ENCODE assay signal across 8 cellular contexts in the genomic region with DNA sequence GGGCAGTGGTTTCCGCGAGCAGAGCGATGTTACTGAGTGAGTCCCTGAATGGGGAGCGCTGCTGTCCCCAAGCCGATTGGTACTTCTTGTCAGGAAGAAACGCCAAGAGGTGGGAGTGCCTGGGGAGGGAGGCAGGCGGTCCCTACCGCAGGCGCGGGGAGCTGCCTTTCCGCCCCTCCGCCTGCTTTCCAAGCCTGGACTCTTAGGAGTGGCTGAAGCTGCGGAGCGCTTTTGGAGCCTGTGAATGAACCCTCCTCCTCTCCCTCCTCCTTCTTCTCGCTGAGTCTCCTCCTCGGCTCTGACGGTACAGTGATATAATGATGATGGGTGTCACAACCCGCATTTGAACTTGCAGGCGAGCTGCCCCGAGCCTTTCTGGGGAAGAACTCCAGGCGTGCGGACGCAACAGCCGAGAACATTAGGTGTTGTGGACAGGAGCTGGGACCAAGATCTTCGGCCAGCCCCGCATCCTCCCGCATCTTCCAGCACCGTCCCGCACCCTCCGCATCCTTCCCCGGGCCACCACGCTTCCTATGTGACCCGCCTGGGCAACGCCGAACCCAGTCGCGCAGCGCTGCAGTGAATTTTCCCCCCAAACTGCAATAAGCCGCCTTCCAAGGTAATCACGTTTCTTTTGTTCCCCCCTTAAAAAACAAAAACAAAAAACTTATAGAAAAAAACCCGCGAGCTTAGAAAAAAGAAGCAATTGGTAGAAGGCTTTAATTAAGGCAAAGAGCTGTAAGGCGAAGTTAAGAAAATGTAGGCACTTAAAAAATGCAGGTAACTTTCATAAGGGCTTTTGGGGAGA. TPM values are rescaled to one million over a fixed set of nuclear protein-coding genes. Genes with fewer than 3 reads are reported as not detected.
DNase-seq lines count a peak whose midpoint lies in the region; ATAC-seq and TF ChIP-seq lines count a peak whose summit lies in the region.

A gene (plus strand): TSS at position 340 of the 808 bp plus-strand sequence. CDS start 11,775 bp downstream, outside the sequence.

- H3K36me3 ChIP-seq in HCT116 (ENCODE audit: control insufficient read depth in 1 of 2, insufficient read depth in 2 of 2, low read length in 2 of 2) = no peaks in the 10 kb centered on the region
- no peaks in the 10 kb centered on the region for H3K36me3 ChIP-seq in WERI-Rb-1
- no peaks in the 10 kb centered on the region for H3K36me3 ChIP-seq in aorta (ENCODE audit: control insufficient read depth in 1 of 2, insufficient read depth in 2 of 2, low read length in 1 of 2)

- H3K4me3 ChIP-seq in HCT116 (replicated peaks in 1 of 2; ENCODE audit: low read depth in 1 of 2, low read length in 2 of 2) = peak within 1 kb of the TSS; percentile 55 to 62
- peak within 1 kb of the TSS; percentile 64 for H3K4me3 ChIP-seq in WERI-Rb-1 (ENCODE audit: low read depth, low read length)
- peak within 1 kb of the TSS; percentile 67 to 87 for H3K4me3 ChIP-seq in aorta (ENCODE audit: low read length in 2 of 2)

- H3K9ac ChIP-seq in HCT116 (ENCODE audit: low read length) = peak within 1 kb of the TSS; percentile 61

- peak; percentile 36 for TF ChIP-seq POLR2A in HCT116 (IDR thresholded peaks at IDR 0.05; ENCODE audit: borderline replicate concordance, extremely low read depth, insufficient read depth, insufficient read length)

- H3K27me3 ChIP-seq in HCT116 (ENCODE audit: insufficient read depth, low read length) = no peaks in the 10 kb centered on the region
- peaks cover 13% of the 10 kb centered on the region for H3K27me3 ChIP-seq in WERI-Rb-1 (ENCODE audit: insufficient read depth, low read depth, severe bottlenecking)
- H3K27me3 ChIP-seq in aorta (ENCODE audit: control insufficient read depth in 1 of 2, insufficient read depth in 2 of 2, low read length in 1 of 2) = no peaks in the 10 kb centered on the region

- H3K4me2 ChIP-seq in HCT116 (ENCODE audit: low read length) = peak within 1 kb of the TSS; percentile 80

- CTCF ChIA-PET in HCT116 (lab: Charles Lee) = interaction anchor here (0.6 kb wide), 1 partner anchor 15 kb away, joined by 4 read pairs; no protein-coding TSS in a partner anchor

- intact Hi-C loops in HCT116 (cut with micrococcal nuclease) = loop anchor here (2.0 to 5.0 kb wide), 3 partner anchors 91 to 1119 kb away; a partner anchor contains a TSS
- intact Hi-C loops in aorta (cut with DNase I) = loop anchor here (5.0 to 10.0 kb wide), 8 partner anchors 39 to 1159 kb away; no protein-coding TSS in a partner anchor

- no peak for TF ChIP-seq RAD21 in HCT116 (IDR thresholded peaks at IDR 0.05; ENCODE audit: low read depth)

- H3K27ac ChIP-seq in HCT116 (ENCODE audit: low read depth, low read length) (peak within 1 kb of the TSS; percentile 40; the same call in 1 of the 2 replicates), WERI-Rb-1 (no peak within 1 kb of the TSS), aorta (ENCODE audit: low read depth in 1 of 2, low read length in 2 of 2) (peak within 1 kb of the TSS; percentile 64 to 69)

- BruUV-seq in HCT116 (replicated peaks; lab: Mats Ljungman, UMichigan) = TSS peak; percentile 78

- no peaks in the 10 kb centered on the region for H3K9me2 ChIP-seq in HCT116 (ENCODE audit: insufficient read depth)

- DNase-seq in AG08396 (ENCODE audit: low spot score) = peak; percentile 72
- DNase-seq in HCT116 (ENCODE audit: low read depth, low spot score) = peak; percentile 53
- peak; percentile 34 for DNase-seq in WERI-Rb-1
- DNase-seq in fibroblast of peridontal ligament (ENCODE audit: extremely low read depth) = peak; percentile 93
- DNase-seq in myocyte (ENCODE audit: low read depth) = peak; percentile 77
- DNase-seq in aorta = peak; percentile 87 to 90
- DNase-seq in stimulated activated CD4-positive, alpha-beta T cell treated with anti-CD3 and anti-CD28 coated beads, Interleukin-1b, Interleukin-23, amount 100 ng/mL, for 48 hours = no peak

- TF ChIP-seq CTCF in HCT116 (IDR thresholded peaks at IDR 0.05 in 2 of 3, conservative IDR thresholded peaks at IDR 0.05 in 1 of 3; ENCODE audit: borderline replicate concordance in 1 of 3, insufficient read depth in 1 of 3, low read depth in 2 of 3, low read length in 2 of 3) (no peak), WERI-Rb-1 (IDR thresholded peaks at IDR 0.05; ENCODE audit: low read depth, low read length) (no peak)

- RAD21 ChIA-PET in HCT116 (lab: Charles Lee; ENCODE audit: low non-redundant PET in 1 of 2, low total read pairs in 2 of 2, uncharacterized antibody in 2 of 2, unreplicated experiment in 2 of 2) = interaction anchor here in 1 of 2 experiments (0.7 kb wide), 1 partner anchor 710 kb away, joined by 7 read pairs; no protein-coding TSS in a partner anchor

- no peak within 1 kb of the TSS for H2AFZ ChIP-seq in HCT116 (ENCODE audit: low read depth, low read length, poor library complexity, severe bottlenecking)

- H4K20me1 ChIP-seq in HCT116 (ENCODE audit: insufficient read depth) = no peaks in the 10 kb centered on the region

- WGBS in aorta, 2 donors = 0 to 1% methylated on average over 41 to 43 of the region's 43 CpGs

- H3K4me1 ChIP-seq in HCT116 (ENCODE audit: control insufficient read depth in 1 of 2, insufficient read depth in 2 of 2, low read length in 2 of 2) = peaks cover 13 to 36% of the 10 kb centered on the region in 2 experiments
- H3K4me1 ChIP-seq in aorta (ENCODE audit: control insufficient read depth in 1 of 2, insufficient read depth in 2 of 2, low read length in 2 of 2) = no peaks in the 10 kb centered on the region

- ATAC-seq in HCT116 (peak; percentile 43), aorta (ENCODE audit: low FRiP score) (peak; percentile 70), GM21723 (IDR thresholded peaks at IDR 0.05; ENCODE audit: unreplicated experiment) (no peak)

- H3K79me2 ChIP-seq in HCT116 (ENCODE audit: insufficient read depth, low read length) = peaks cover 17% of the 10 kb centered on the region

- no peaks in the 10 kb centered on the region for H3K9me3 ChIP-seq in HCT116 (ENCODE audit: control insufficient read depth in 1 of 2, insufficient read depth in 1 of 2, low read depth in 1 of 2, low read length in 2 of 2)
- H3K9me3 ChIP-seq in WERI-Rb-1 (ENCODE audit: severe bottlenecking) = no peaks in the 10 kb centered on the region
- H3K9me3 ChIP-seq in aorta (ENCODE audit: control insufficient read depth, low read length) = no peaks in the 10 kb centered on the region

- POLR2A ChIA-PET in HCT116 (lab: Charles Lee) = no interaction called here

TF ChIP-seq in HCT116, 20 proteins besides CTCF, POLR2A, EP300 and RAD21:
- TF ChIP-seq CEBPB (IDR thresholded peaks at IDR 0.05; ENCODE audit: low read depth) (no peak), ZNF274 (IDR thresholded peaks at IDR 0.05; ENCODE audit: low read depth, low read length) (no peak), SP1 (IDR thresholded peaks at IDR 0.05; ENCODE audit: low read depth) (no peak), CBX3 (IDR thresholded peaks at IDR 0.05; ENCODE audit: low read depth) (no peak), ZFX (IDR thresholded peaks at IDR 0.05) (no peak), TCF7L2 (IDR thresholded peaks at IDR 0.05; ENCODE audit: borderline replicate concordance, extremely low read depth, insufficient read depth, insufficient read length) (no peak), SIN3A (IDR thresholded peaks at IDR 0.05; ENCODE audit: low read depth) (no peak), POLR2AphosphoS5 (IDR thresholded peaks at IDR 0.05; ENCODE audit: low read depth, low read length) (no peak)
- TF ChIP-seq, protein P1, sequence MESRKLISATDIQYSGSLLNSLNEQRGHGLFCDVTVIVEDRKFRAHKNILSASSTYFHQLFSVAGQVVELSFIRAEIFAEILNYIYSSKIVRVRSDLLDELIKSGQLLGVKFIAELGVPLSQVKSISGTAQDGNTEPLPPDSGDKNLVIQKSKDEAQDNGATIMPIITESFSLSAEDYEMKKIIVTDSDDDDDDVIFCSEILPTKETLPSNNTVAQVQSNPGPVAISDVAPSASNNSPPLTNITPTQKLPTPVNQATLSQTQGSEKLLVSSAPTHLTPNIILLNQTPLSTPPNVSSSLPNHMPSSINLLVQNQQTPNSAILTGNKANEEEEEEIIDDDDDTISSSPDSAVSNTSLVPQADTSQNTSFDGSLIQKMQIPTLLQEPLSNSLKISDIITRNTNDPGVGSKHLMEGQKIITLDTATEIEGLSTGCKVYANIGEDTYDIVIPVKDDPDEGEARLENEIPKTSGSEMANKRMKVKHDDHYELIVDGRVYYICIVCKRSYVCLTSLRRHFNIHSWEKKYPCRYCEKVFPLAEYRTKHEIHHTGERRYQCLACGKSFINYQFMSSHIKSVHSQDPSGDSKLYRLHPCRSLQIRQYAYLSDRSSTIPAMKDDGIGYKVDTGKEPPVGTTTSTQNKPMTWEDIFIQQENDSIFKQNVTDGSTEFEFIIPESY (IDR thresholded peaks at IDR 0.05; ENCODE audit: extremely low read depth, insufficient replicate concordance, low read length) = no peak
- TF ChIP-seq, protein P2, sequence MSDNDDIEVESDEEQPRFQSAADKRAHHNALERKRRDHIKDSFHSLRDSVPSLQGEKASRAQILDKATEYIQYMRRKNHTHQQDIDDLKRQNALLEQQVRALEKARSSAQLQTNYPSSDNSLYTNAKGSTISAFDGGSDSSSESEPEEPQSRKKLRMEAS (IDR thresholded peaks at IDR 0.05) = no peak
- TF ChIP-seq, protein P3, sequence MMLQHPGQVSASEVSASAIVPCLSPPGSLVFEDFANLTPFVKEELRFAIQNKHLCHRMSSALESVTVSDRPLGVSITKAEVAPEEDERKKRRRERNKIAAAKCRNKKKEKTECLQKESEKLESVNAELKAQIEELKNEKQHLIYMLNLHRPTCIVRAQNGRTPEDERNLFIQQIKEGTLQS (IDR thresholded peaks at IDR 0.05) = no peak

RNA-seq across cellular contexts. Expression of the gene that starts here (rescaled TPM):
- total RNA-seq in HCT116 (2021; ENCODE audit: unreplicated experiment) = 49.9 TPM
- polyA plus RNA-seq in HCT116 (2012) = 7.2 and 12.8 TPM in 2 replicates
- 137 and 177 TPM in 2 replicates for total RNA-seq in myocyte
- 120 TPM for polyA plus RNA-seq in myocyte (2012)
- 100 to 1,000 TPM; 513 to 849 TPM for total RNA-seq in aorta
- polyA plus RNA-seq in aorta = 100 to 1,000 TPM in 1 of 2 donors, 10 to 100 TPM in 1; 21.5 to 443 TPM
